Comparison of ENCODE assay signal across 8 cellular contexts in the genomic region with DNA sequence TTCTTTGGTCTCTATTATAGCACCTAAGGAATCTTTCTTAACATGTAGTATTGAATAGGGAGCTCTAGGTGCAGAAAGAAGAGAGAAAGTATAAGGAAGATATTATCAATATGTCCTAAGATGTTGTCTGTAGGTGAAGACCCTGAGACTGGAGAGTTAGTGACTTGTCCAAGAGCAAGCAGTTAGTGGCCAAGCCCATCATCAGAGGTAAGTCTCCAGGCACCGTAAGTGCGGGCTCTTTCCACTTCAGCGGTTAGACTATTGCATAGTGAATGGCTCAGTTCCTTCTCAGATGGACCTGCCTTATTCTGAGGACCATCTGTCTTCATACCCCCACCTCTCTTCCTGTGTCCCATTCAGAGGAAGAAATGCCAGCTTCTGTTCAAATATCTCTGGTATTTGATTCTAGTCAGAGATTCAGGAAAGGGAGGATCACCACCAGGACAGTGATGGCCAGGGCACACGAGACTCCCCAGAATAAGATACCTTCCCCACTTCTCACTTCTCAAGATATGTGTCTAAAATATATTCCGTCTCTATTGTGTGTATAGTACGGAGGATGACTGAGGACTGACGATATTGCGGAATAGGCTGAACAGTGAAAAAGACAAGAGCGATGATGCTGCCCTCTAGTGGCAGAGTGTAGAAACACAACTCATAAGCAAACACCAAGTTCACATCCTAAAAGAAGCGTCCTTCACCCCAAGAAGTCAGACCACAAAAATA. TPM values are rescaled to one million over a fixed set of nuclear protein-coding genes. Genes with fewer than 3 reads are reported as not detected.
DNase-seq lines count a peak whose midpoint lies in the region; ATAC-seq, FAIRE-seq and TF ChIP-seq lines count a peak whose summit lies in the region.

No MANE protein-coding gene starts in this region.

- no peak overlapping the region for H3K4me3 ChIP-seq in HL-60 (replicated peaks; ENCODE audit: insufficient read depth, low read length)
- no peak overlapping the region for H3K4me3 ChIP-seq in mucosa of descending colon

- FAIRE-seq in endometrium (lab: Jason Lieb, UNC), result peak; percentile 86

- H3K27ac ChIP-seq in HL-60 (replicated peaks), result no peak overlapping the region

- no peaks in the 10 kb centered on the region for H3K27me3 ChIP-seq in HL-60 (ENCODE audit: insufficient read depth, poor library complexity, severe bottlenecking)

- H3K4me1 ChIP-seq in mucosa of descending colon (ENCODE audit: low read depth), result peaks cover 5% of the 10 kb centered on the region

- no peaks in the 10 kb centered on the region for H3K36me3 ChIP-seq in mucosa of descending colon (ENCODE audit: low read depth)

- intact Hi-C loops in mucosa of descending colon (cut with DNase I, micrococcal nuclease), result loop anchor here (2.0 to 5.0 kb wide), 2 partner anchors 121 to 128 kb away; no protein-coding TSS in a partner anchor

- DNase-seq in COLO829 (ENCODE audit: low spot score) (peak; percentile 85), HL-60 (ENCODE audit: low read depth in 1 of 2, low spot score in 1 of 2) (peak; percentile 66 to 68), NCI-H748 treated with DMSO at 0.1 percent for 48 hours (lab: John Stamatoyannopoulos, UW) (peak; percentile 32), mucosa of descending colon (peak in 1 of 3 donors; percentile 76)
- DNase-seq in activated CD8-positive, alpha-beta memory T cell treated with anti-CD3 and anti-CD28 coated beads for 24 hours, result peak; percentile 72
- DNase-seq in stimulated activated naive CD4-positive, alpha-beta T cell (lab: John Stamatoyannopoulos, UW), result peak in 5 of 6 experiments; percentile 29 to 77 (median 43)

- no peaks in the 10 kb centered on the region for H3K9me3 ChIP-seq in mucosa of descending colon

- ATAC-seq in GM19438 (IDR thresholded peaks at IDR 0.05; ENCODE audit: low read depth, unreplicated experiment) (peak; percentile 86), mucosa of descending colon (peak; percentile 95)

- TF ChIP-seq CTCF in HL-60 (IDR thresholded peaks at IDR 0.05; ENCODE audit: insufficient read depth, low read length) (peak; percentile 74), mucosa of descending colon (IDR thresholded peaks at IDR 0.05) (peak; percentile 73)

RNA-seq across cellular contexts. Expression of a gene that starts 19.1 kb away (rescaled TPM):
- total RNA-seq in mucosa of descending colon, result 10 to 100 TPM in 2 of 3 donors, 1 to 10 TPM in 1; 9.7 to 21.7 (median 13.9) TPM
